9 cellular contexts compared by ENCODE assay signal in genomic region chr10:4344544-4344994, GRCh38.
DNase-seq lines count a peak whose midpoint lies in the region; ATAC-seq and TF ChIP-seq lines count a peak whose summit lies in the region.
"Had no signal": no experiment of that assay in that cellular context is flagged by ENCODE, and none has a peak within 500 bp of the region (broad histone marks: within the 10 kb centered on the region; RNA-seq: fewer than 3 reads in every experiment).

No MANE protein-coding gene starts in this region.

- no peak overlapping the region for H3K4ac ChIP-seq in mesendoderm (ENCODE audit: low read depth, low read length)

- H3K79me1 ChIP-seq in mesendoderm (ENCODE audit: low read length) = no peaks in the 10 kb centered on the region

- no peak overlapping the region for H3K9ac ChIP-seq in mesendoderm (ENCODE audit: low read length)

- no peak for TF ChIP-seq CTCF in NB4 (IDR thresholded peaks at IDR 0.05; ENCODE audit: low read depth, low read length)
- no peak for TF ChIP-seq CTCF in breast epithelium (IDR thresholded peaks at IDR 0.05)

- no peak overlapping the region for H3K4me2 ChIP-seq in mesendoderm (ENCODE audit: low read length)

- H3K27ac ChIP-seq in breast epithelium (peak overlapping the region; percentile 29 to 54), mesendoderm (ENCODE audit: low read depth, low read length) (no peak overlapping the region)

- DNase-seq in ACHN (peak; percentile 86), NB4 (ENCODE audit: low read depth) (peak; percentile 2), breast epithelium (ENCODE audit: low spot score in 2 of 2) (peak; percentile 57 to 58), mesendoderm (peak; percentile 91), superior temporal gyrus (ENCODE audit: extremely low spot score) (peak; percentile 81), NCI-H2107 (lab: John Stamatoyannopoulos, UW) (no peak), 8988T (no peak)

- no CpG with 5 or more reads among the region's 10 CpGs for WGBS in mesendoderm (ENCODE audit: extremely low coverage, insufficient coverage, low lambda C conversion rate)

- no peak overlapping the region for H4K5ac ChIP-seq in mesendoderm (ENCODE audit: low read length)

- ATAC-seq in GM19467 (IDR thresholded peaks at IDR 0.05; ENCODE audit: unreplicated experiment) = no peak
- ATAC-seq: GM12878 had no signal

- H3K79me2 ChIP-seq in mesendoderm (ENCODE audit: control insufficient read depth, insufficient read depth, low read length) = no peaks in the 10 kb centered on the region

- H3K4me3 ChIP-seq in NB4 (ENCODE audit: low read depth, low read length) = no peak overlapping the region
- H3K4me3 ChIP-seq in breast epithelium = no peak overlapping the region
- no peak overlapping the region for H3K4me3 ChIP-seq in mesendoderm (ENCODE audit: low read length)
- H3K4me3 ChIP-seq: GM12878 had no signal

- H3K18ac ChIP-seq in mesendoderm (ENCODE audit: low read length) = no peak overlapping the region

- H2BK15ac ChIP-seq in mesendoderm (replicated peaks; ENCODE audit: low read depth) = no peak overlapping the region

- H2BK5ac ChIP-seq in mesendoderm (ENCODE audit: low read length) = no peak overlapping the region

- intact Hi-C loops in breast epithelium (cut with DNase I; ENCODE audit: low total_unique reads) = no loop called here

- H2BK120ac ChIP-seq in mesendoderm (ENCODE audit: low read depth, low read length) = no peak overlapping the region

- no peaks in the 10 kb centered on the region for H3K9me3 ChIP-seq in breast epithelium

- H3K23ac ChIP-seq in mesendoderm (ENCODE audit: low read length) = no peak overlapping the region

- H3K56ac ChIP-seq in mesendoderm (ENCODE audit: low read length) = no peak overlapping the region

- no peak overlapping the region for H4K8ac ChIP-seq in mesendoderm (ENCODE audit: low read depth, low read length)

- in situ Hi-C loops in ACHN (cut with HindIII; ENCODE audit: low pct_ligation_motif_present, low pct_unique_long_range_greater_than_20kb, low sequenced_read_pairs) = no loop called here

- H2AK5ac ChIP-seq in mesendoderm (ENCODE audit: low read length) = no peak overlapping the region

- no peaks in the 10 kb centered on the region for H3K4me1 ChIP-seq in breast epithelium
- H3K4me1 ChIP-seq in mesendoderm (ENCODE audit: control insufficient read depth, low read depth, low read length) = no peaks in the 10 kb centered on the region

- no peaks in the 10 kb centered on the region for H3K36me3 ChIP-seq in breast epithelium
- H3K36me3 ChIP-seq in mesendoderm (ENCODE audit: control insufficient read depth, insufficient read depth, low read length) = no peaks in the 10 kb centered on the region

- H3K27me3 ChIP-seq in breast epithelium = no peaks in the 10 kb centered on the region
- H3K27me3 ChIP-seq in mesendoderm (ENCODE audit: insufficient read depth, low read length, poor library complexity) = no peaks in the 10 kb centered on the region

- no peak for TF ChIP-seq POLR2A in NB4 (IDR thresholded peaks at IDR 0.05; ENCODE audit: extremely low read depth, insufficient read length)
- no peak for TF ChIP-seq POLR2A in breast epithelium (IDR thresholded peaks at IDR 0.05)

Comparison
In these comparisons a context has a peak if more than half of its experiments do, and no peak if none do; other contexts are left out.
1. DNase-seq: peak in ACHN (single experiment), NB4 (single experiment), breast epithelium (2 of 2), mesendoderm (single experiment) and superior temporal gyrus (single experiment); none in NCI-H2107 (single experiment) and 8988T (single experiment).